ENCODE assay signal across 11 cellular contexts in the genomic region with DNA sequence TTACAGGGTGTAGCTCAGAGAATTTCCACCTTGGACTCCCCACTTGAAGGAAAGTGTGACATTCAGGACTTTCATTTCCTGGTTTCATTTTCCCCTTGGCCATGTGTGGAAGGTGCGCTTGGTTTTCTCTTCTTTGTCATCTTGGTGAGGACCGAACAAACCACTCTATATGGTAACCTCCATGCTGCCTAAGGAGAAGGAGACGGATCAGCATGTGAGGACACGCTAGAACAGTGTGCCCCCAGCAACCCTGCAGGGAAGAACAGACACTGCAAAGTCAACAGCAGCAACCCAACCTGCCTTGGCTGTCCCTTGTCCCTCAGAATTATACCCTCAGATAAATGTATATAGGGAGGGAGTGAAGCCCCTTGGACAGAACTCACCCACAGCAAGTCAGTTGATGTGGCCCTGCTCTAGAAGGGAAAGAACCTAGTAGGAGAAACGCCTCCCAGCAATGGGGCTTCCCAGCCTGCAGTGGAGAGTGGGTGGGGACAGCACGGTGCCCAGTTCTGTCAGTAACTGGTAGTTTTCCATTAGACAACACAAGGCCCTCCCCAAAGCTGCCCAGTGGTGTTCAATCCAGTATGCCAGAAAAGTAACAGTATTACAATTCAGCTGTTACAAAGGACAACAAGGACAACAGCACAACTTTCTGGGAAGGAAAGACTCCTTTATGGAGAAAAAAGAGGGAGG. TPM values are rescaled to one million over a fixed set of nuclear protein-coding genes. Genes with fewer than 3 reads are reported as not detected.
DNase-seq lines count a peak whose midpoint lies in the region; ATAC-seq and TF ChIP-seq lines count a peak whose summit lies in the region.
"Had no signal": no experiment of that assay in that cellular context is flagged by ENCODE, and none has a peak within 500 bp of the region (broad histone marks: within the 10 kb centered on the region; RNA-seq: fewer than 3 reads in every experiment).

No MANE protein-coding gene starts in this region.

- H3K27ac Mint-ChIP-seq in activated B cell treated with CpG ODN at 0.5 μM for 24 hours = no peak overlapping the region

- no peak for TF ChIP-seq CTCF in GM12864 (IDR thresholded peaks at IDR 0.05; ENCODE audit: low read depth, low read length, missing control alignments)
- TF ChIP-seq CTCF in activated B cell treated with CpG ODN at 0.5 μM for 24 hours (IDR thresholded peaks at IDR 0.05) = no peak

- POLR2A ChIA-PET in activated B cell treated with CpG ODN at 0.5 μM for 24 hours (lab: Charles Lee) = no interaction called here

- no peaks in the 10 kb centered on the region for H3K36me3 Mint-ChIP-seq in activated B cell treated with CpG ODN at 0.5 μM for 24 hours (ENCODE audit: low read depth)

- H3K9me3 Mint-ChIP-seq in activated B cell treated with CpG ODN at 0.5 μM for 24 hours = peaks cover 2% of the 10 kb centered on the region

- peak; percentile 72 for ATAC-seq in GM18909 (IDR thresholded peaks at IDR 0.05; ENCODE audit: poor library complexity, unreplicated experiment)
- peak; percentile 59 for ATAC-seq in HG02870 (IDR thresholded peaks at IDR 0.05; ENCODE audit: unreplicated experiment)
- peak; percentile 61 for ATAC-seq in activated B cell treated with CpG ODN at 0.5 μM for 24 hours (ENCODE audit: low read depth)

- intact Hi-C loops in activated B cell treated with CpG ODN at 0.5 μM for 24 hours (cut with micrococcal nuclease) = loop anchor here (2.0 kb wide), 1 partner anchor 19 kb away; a partner anchor contains a TSS

- peak overlapping the region; percentile 33 for H3K4me3 ChIP-seq in GM12864 (ENCODE audit: low read depth, low read length)
- H3K4me3 ChIP-seq: tibial nerve had no signal

- DNase-seq in GM12864 (ENCODE audit: low read depth) = no peak
- DNase-seq in activated B cell treated with CpG ODN at 0.5 μM for 24 hours = no peak
- DNase-seq in DMS153 treated with DMSO at 0.1 percent for 48 hours (lab: John Stamatoyannopoulos, UW; ENCODE audit: unreplicated experiment) = no peak
- no peak for DNase-seq in UCSD-AML1 (lab: John Stamatoyannopoulos, UW; ENCODE audit: unreplicated experiment)
- no peak for DNase-seq in NCI-H748 treated with DMSO at 0.1 percent for 48 hours (lab: John Stamatoyannopoulos, UW)
- no peak for DNase-seq in GM19238 (ENCODE audit: insufficient read length, low spot score)
- DNase-seq: activated effector memory CD4-positive, alpha-beta T cell treated with anti-CD3 and anti-CD28 coated beads, Interleukin-2, amount 50 U/mL, for 16 hours; SK-N-SH had no signal

- H3K4me3 Mint-ChIP-seq in activated B cell treated with CpG ODN at 0.5 μM for 24 hours = no peak overlapping the region

- CTCF ChIA-PET in activated B cell treated with CpG ODN at 0.5 μM for 24 hours (lab: Charles Lee) = no interaction called here

- H3K27me3 Mint-ChIP-seq in activated B cell treated with CpG ODN at 0.5 μM for 24 hours = no peaks in the 10 kb centered on the region

- H3K4me1 Mint-ChIP-seq in activated B cell treated with CpG ODN at 0.5 μM for 24 hours = peaks cover 20% of the 10 kb centered on the region

RNA-seq across cellular contexts. Expression of a gene that starts 18.9 kb away (rescaled TPM):
- 10.2 and 10.4 TPM in 2 replicates for total RNA-seq in activated B cell treated with CpG ODN at 0.5 μM for 24 hours
